15 cellular contexts compared by ENCODE assay signal in genomic region chr10:63409465-63410027, GRCh38. TPM values are rescaled to one million over a fixed set of nuclear protein-coding genes. Genes with fewer than 3 reads are reported as not detected.
A peak's percentile ranks its signal among the peaks of the same experiment; 100 is the strongest.
DNase-seq lines count a peak whose midpoint lies in the region; ATAC-seq and TF ChIP-seq lines count a peak whose summit lies in the region.
"Had no signal": no experiment of that assay in that cellular context is flagged by ENCODE, and none has a peak within 500 bp of the region (broad histone marks: within the 10 kb centered on the region; RNA-seq: fewer than 3 reads in every experiment).

No MANE protein-coding gene starts in this region.

- H3K4me3 Mint-ChIP-seq in natural killer cell, result no peak overlapping the region
- H3K4me3 Mint-ChIP-seq: activated CD4-positive, alpha-beta T cell treated with anti-CD3 and anti-CD28 coated beads, Interleukin-2, amount 10 ng/mL, durations not matched to agents 7 days and 5 days had no signal

- no peaks in the 10 kb centered on the region for H3K27me3 Mint-ChIP-seq in natural killer cell (ENCODE audit: low read depth in 2 of 2)
- H3K27me3 Mint-ChIP-seq: activated CD4-positive, alpha-beta T cell treated with anti-CD3 and anti-CD28 coated beads, Interleukin-2, amount 10 ng/mL, durations not matched to agents 7 days and 5 days had no signal

- TF ChIP-seq CTCF in natural killer cell (IDR thresholded peaks at IDR 0.05), result no peak

- no peaks in the 10 kb centered on the region for H3K4me1 Mint-ChIP-seq in natural killer cell
- H3K4me1 Mint-ChIP-seq: activated CD4-positive, alpha-beta T cell treated with anti-CD3 and anti-CD28 coated beads, Interleukin-2, amount 10 ng/mL, durations not matched to agents 7 days and 5 days had no signal

- H3K9me3 Mint-ChIP-seq in natural killer cell, result no peaks in the 10 kb centered on the region
- H3K9me3 Mint-ChIP-seq: activated CD4-positive, alpha-beta T cell treated with anti-CD3 and anti-CD28 coated beads, Interleukin-2, amount 10 ng/mL, durations not matched to agents 7 days and 5 days had no signal

- peak overlapping the region; percentile 43 for H3K27ac ChIP-seq in HUES48 (ENCODE audit: low read depth, low read length)
- H3K27ac ChIP-seq: BLaER1 treated with 17β-estradiol and CSF1 and Interleukin-3, amounts not matched to agents 10 nM and 100 nM had no signal

- ATAC-seq in natural killer cell, result no peak

- no peak overlapping the region for H3K9ac ChIP-seq in HUES48 (ENCODE audit: low read depth, low read length)
- H3K9ac ChIP-seq: BLaER1 treated with 17β-estradiol and CSF1 and Interleukin-3, amounts not matched to agents 10 nM and 100 nM had no signal

- DNase-seq in AG08395 (ENCODE audit: low spot score), result peak; percentile 55
- DNase-seq in astrocyte of the hippocampus (ENCODE audit: low read depth, low spot score), result peak; percentile 50
- DNase-seq in iPS-NIHi7 (ENCODE audit: extremely low spot score), result peak; percentile 15
- DNase-seq in activated CD8-positive, alpha-beta memory T cell treated with anti-CD3 and anti-CD28 coated beads, Interleukin-2, amount 50 U/mL, for 4 hours, result no peak
- no peak for DNase-seq in inferior parietal cortex (ENCODE audit: extremely low spot score)
- no peak for DNase-seq in natural killer cell
- DNase-seq in T-helper 1 cell, result no peak
- DNase-seq: activated CD4-positive, alpha-beta T cell treated with anti-CD3 and anti-CD28 coated beads, Interleukin-2, amount 10 ng/mL, durations not matched to agents 7 days and 5 days; activated naive CD4-positive, alpha-beta T cell treated with anti-CD3 and anti-CD28 coated beads, Interleukin-2, amount 50 U/mL, for 16 hours; GOT3; NCI-H510A; SIG-M5; stimulated activated CD4-positive, alpha-beta T cell treated with anti-CD3 and anti-CD28 coated beads, Interleukin-2, amount 100 ng/mL, for 48 hours had no signal

- no peak overlapping the region for H3K27ac Mint-ChIP-seq in natural killer cell
- H3K27ac Mint-ChIP-seq: activated CD4-positive, alpha-beta T cell treated with anti-CD3 and anti-CD28 coated beads, Interleukin-2, amount 10 ng/mL, durations not matched to agents 7 days and 5 days had no signal

- intact Hi-C loops in natural killer cell (cut with micrococcal nuclease), result no loop called here

- H3K36me3 ChIP-seq in HUES48 (ENCODE audit: control insufficient read depth, insufficient read depth, low read length), result no peaks in the 10 kb centered on the region

- no peak overlapping the region for H3K4me3 ChIP-seq in HUES48 (ENCODE audit: low read depth, low read length)
- H3K4me3 ChIP-seq: BLaER1 treated with 17β-estradiol and CSF1 and Interleukin-3, amounts not matched to agents 10 nM and 100 nM had no signal

- no peaks in the 10 kb centered on the region for H3K27me3 ChIP-seq in HUES48 (ENCODE audit: control insufficient read depth, insufficient read depth, low read length)
- H3K27me3 ChIP-seq: BLaER1 treated with 17β-estradiol and CSF1 and Interleukin-3, amounts not matched to agents 10 nM and 100 nM had no signal

- no peaks in the 10 kb centered on the region for H3K9me3 ChIP-seq in HUES48 (ENCODE audit: control insufficient read depth, insufficient read depth, low read length)
- H3K9me3 ChIP-seq: BLaER1 treated with 17β-estradiol and CSF1 and Interleukin-3, amounts not matched to agents 10 nM and 100 nM had no signal

- no peaks in the 10 kb centered on the region for H3K36me3 Mint-ChIP-seq in natural killer cell

- peaks cover 11% of the 10 kb centered on the region; the same call in 1 of the 2 replicates for H3K4me1 ChIP-seq in HUES48 (ENCODE audit: control insufficient read depth, insufficient read depth, low read length)

RNA-seq across cellular contexts. Expression of gene JMJD1C, which starts 56.2 kb away (rescaled TPM):
- 100 to 1,000 TPM; 125 to 208 (median 156) TPM for total RNA-seq in natural killer cell

Comparison
In these comparisons a context has a peak if more than half of its experiments do, and no peak if none do; other contexts are left out.
1. DNase-seq: peak in AG08395 (single experiment), astrocyte of the hippocampus (single experiment) and iPS-NIHi7 (single experiment); none in activated CD8-positive, alpha-beta memory T cell treated with anti-CD3 and anti-CD28 coated beads, Interleukin-2, amount 50 U/mL, for 4 hours (single experiment), inferior parietal cortex (single experiment), natural killer cell (single experiment) and T-helper 1 cell (0 of 5).